ENCODE assay signal across 7 cellular contexts in the genomic region with DNA sequence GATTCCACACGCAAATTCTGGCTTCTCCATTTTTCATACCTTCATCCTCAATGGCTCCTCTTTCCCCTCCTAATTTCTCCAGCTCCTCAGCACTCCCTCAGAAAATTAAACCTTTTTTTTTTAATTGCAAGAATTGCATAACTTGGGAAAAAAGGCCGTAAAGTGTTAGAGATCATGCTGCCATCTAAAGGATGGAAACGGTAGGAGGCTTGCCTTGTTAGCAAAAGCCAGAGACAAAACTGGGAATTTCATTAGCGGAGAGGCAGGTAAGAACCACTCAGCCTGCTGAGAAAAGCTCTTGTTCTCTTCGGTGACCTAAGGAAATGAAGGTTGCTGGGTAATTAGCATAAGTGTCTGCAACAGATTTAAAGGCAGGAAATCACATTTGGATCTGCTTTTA.
DNase-seq lines count a peak whose midpoint lies in the region; ATAC-seq and TF ChIP-seq lines count a peak whose summit lies in the region.

No MANE protein-coding gene starts in this region.

- DNase-seq in HFFc6 (peak; percentile 50), SK-MEL-5 (ENCODE audit: low read depth, low spot score) (peak; percentile 63), glomerular visceral epithelial cell (ENCODE audit: extremely low spot score) (peak; percentile 15), smooth muscle cell of the brain vasculature (ENCODE audit: low read depth, low spot score) (peak; percentile 35), NCI-H226 (no peak)

- no peaks in the 10 kb centered on the region; the same call in 1 of the 2 replicates for H3K27me3 Mint-ChIP-seq in HFFc6 (ENCODE audit: insufficient read depth)

- H3K4me3 Mint-ChIP-seq in HFFc6, result no peak overlapping the region

- in situ Hi-C loops in SK-MEL-5 (cut with HindIII; ENCODE audit: low pct_unique_long_range_greater_than_20kb, low sequenced_read_pairs), result no loop called here

- no peak overlapping the region for H3K27ac Mint-ChIP-seq in HFFc6

- TF ChIP-seq CTCF in HFFc6 (IDR thresholded peaks at IDR 0.05), result peak; percentile 73

- H3K4me1 Mint-ChIP-seq in HFFc6 (ENCODE audit: low read depth), result peaks cover 27% of the 10 kb centered on the region

- peaks cover 12% of the 10 kb centered on the region for H3K36me3 Mint-ChIP-seq in HFFc6 (ENCODE audit: low read depth)

- H3K9me3 Mint-ChIP-seq in HFFc6, result peaks cover 8% of the 10 kb centered on the region

- ATAC-seq in GM19452 (IDR thresholded peaks at IDR 0.05; ENCODE audit: unreplicated experiment) (no peak), GM19455 (IDR thresholded peaks at IDR 0.05; ENCODE audit: unreplicated experiment) (no peak)
